ENCODE assay signal across 1 cellular context in the genomic region with DNA sequence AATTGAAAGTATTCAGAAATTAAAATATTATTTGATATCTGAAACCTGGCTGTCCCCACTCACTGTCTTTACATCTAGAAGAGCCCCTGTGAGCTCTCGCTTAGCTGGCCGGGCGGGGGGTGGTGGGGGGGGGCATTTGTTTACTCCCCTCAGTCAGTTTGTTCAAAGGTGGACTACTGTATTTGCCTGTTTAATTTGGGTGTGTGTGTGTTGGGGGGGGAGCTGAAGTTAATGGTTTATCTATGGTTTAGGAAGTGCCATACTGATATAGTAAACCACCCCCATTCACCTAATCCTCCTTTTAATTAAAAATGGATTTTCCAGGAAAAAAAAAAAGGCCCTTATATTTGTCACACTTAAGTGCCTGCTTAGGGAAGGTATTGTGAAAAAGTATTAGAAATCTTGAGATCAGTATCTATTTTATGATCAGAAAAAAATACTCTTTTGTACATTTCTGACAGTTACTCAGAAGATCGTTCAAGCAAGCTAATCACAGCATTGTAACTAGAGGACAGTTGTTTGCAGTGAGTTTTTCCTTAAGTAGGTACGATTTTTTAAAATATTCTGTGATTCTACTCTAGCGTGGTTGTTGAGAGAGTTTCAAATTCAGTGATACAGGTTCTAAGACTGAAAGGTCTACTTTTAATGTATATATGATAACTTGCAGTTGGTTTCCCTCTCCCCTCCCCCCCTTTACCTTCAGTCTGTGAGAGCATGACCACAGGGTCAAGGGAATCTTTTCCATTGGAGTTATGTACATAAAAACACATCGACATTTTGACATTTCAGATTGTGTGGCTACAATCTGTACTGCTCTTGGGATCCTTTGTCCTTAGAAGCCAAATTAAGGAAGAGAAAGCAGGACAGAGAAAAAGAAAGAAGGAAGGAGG.
TF ChIP-seq lines count a peak whose summit lies in the region.

No MANE protein-coding gene starts in this region.

TF ChIP-seq in GM23338, 12 proteins besides CTCF, POLR2A, EP300 and RAD21 (continued from another document):
- TF ChIP-seq, protein P1, sequence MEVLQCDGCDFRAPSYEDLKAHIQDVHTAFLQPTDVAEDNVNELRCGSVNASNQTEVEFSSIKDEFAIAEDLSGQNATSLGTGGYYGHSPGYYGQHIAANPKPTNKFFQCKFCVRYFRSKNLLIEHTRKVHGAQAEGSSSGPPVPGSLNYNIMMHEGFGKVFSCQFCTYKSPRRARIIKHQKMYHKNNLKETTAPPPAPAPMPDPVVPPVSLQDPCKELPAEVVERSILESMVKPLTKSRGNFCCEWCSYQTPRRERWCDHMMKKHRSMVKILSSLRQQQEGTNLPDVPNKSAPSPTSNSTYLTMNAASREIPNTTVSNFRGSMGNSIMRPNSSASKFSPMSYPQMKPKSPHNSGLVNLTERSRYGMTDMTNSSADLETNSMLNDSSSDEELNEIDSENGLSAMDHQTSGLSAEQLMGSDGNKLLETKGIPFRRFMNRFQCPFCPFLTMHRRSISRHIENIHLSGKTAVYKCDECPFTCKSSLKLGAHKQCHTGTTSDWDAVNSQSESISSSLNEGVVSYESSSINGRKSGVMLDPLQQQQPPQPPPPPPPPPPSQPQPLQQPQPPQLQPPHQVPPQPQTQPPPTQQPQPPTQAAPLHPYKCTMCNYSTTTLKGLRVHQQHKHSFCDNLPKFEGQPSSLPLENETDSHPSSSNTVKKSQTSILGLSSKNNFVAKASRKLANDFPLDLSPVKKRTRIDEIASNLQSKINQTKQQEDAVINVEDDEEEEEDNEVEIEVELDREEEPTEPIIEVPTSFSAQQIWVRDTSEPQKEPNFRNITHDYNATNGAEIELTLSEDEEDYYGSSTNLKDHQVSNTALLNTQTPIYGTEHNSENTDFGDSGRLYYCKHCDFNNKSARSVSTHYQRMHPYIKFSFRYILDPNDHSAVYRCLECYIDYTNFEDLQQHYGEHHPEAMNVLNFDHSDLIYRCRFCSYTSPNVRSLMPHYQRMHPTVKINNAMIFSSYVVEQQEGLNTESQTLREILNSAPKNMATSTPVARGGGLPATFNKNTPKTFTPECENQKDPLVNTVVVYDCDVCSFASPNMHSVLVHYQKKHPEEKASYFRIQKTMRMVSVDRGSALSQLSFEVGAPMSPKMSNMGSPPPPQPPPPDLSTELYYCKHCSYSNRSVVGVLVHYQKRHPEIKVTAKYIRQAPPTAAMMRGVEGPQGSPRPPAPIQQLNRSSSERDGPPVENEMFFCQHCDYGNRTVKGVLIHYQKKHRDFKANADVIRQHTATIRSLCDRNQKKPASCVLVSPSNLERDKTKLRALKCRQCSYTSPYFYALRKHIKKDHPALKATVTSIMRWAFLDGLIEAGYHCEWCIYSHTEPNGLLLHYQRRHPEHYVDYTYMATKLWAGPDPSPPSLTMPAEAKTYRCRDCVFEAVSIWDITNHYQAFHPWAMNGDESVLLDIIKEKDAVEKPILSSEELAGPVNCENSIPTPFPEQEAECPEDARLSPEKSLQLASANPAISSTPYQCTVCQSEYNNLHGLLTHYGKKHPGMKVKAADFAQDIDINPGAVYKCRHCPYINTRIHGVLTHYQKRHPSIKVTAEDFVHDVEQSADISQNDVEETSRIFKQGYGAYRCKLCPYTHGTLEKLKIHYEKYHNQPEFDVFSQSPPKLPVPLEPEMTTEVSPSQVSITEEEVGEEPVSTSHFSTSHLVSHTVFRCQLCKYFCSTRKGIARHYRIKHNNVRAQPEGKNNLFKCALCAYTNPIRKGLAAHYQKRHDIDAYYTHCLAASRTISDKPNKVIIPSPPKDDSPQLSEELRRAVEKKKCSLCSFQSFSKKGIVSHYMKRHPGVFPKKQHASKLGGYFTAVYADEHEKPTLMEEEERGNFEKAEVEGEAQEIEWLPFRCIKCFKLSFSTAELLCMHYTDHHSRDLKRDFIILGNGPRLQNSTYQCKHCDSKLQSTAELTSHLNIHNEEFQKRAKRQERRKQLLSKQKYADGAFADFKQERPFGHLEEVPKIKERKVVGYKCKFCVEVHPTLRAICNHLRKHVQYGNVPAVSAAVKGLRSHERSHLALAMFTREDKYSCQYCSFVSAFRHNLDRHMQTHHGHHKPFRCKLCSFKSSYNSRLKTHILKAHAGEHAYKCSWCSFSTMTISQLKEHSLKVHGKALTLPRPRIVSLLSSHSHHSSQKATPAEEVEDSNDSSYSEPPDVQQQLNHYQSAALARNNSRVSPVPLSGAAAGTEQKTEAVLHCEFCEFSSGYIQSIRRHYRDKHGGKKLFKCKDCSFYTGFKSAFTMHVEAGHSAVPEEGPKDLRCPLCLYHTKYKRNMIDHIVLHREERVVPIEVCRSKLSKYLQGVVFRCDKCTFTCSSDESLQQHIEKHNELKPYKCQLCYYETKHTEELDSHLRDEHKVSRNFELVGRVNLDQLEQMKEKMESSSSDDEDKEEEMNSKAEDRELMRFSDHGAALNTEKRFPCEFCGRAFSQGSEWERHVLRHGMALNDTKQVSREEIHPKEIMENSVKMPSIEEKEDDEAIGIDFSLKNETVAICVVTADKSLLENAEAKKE (CRISPR knock-in tag; IDR thresholded peaks at IDR 0.05) = no peak
TF ChIP-seq in GM23338: peak in this region for 0.
